34 cellular contexts compared by ENCODE assay signal in genomic region chr1:231044588-231044987, GRCh38.
"Had no signal": no experiment of that assay in that cellular context is flagged by ENCODE, and none has a peak within 500 bp of the region (broad histone marks: within the 10 kb centered on the region; RNA-seq: fewer than 3 reads in every experiment).

No MANE protein-coding gene starts in this region.

- H3K4me3 Mint-ChIP-seq: activated CD4-positive, alpha-beta memory T cell treated with anti-CD3 and anti-CD28 coated beads, Interleukin-2, amount 10 ng/mL, durations not matched to agents 7 days and 5 days; activated CD4-positive, alpha-beta T cell treated with anti-CD3 and anti-CD28 coated beads for 36 hours; activated CD4-positive, alpha-beta T cell treated with anti-CD3 and anti-CD28 coated beads, Interleukin-2, amount 10 ng/mL, durations not matched to agents 7 days and 5 days; activated CD8-positive, alpha-beta memory T cell treated with anti-CD3 and anti-CD28 coated beads, Interleukin-2, amount 10 ng/mL, durations not matched to agents 7 days and 5 days; activated CD8-positive, alpha-beta T cell treated with anti-CD3 and anti-CD28 coated beads, Interleukin-2, amount 10 ng/mL, durations not matched to agents 7 days and 5 days; activated naive CD4-positive, alpha-beta T cell treated with anti-CD3 and anti-CD28 coated beads, Interleukin-2, amount 10 ng/mL, durations not matched to agents 7 days and 5 days; activated naive CD4-positive, alpha-beta T cell treated with anti-CD3 and anti-CD28 coated beads, Interleukin-2, amount 50 U/mL, for 24 hours; activated naive CD8-positive, alpha-beta T cell; activated naive CD8-positive, alpha-beta T cell treated with anti-CD3 and anti-CD28 coated beads, Interleukin-2, amount 10 ng/mL, durations not matched to agents 7 days and 5 days; activated naive CD8-positive, alpha-beta T cell treated with anti-CD3 and anti-CD28 coated beads, Interleukin-2, amount 50 U/mL, for 24 hours; activated T-cell treated with anti-CD3 and anti-CD28 coated beads, Interleukin-2, amount 50 U/mL, for 24 hours; brain; central memory CD8-positive, alpha-beta T cell; T-helper 2 cell treated with Interferon-gamma antibody and Interleukin-4, amounts not matched to agents 5 μg/mL and 100 μg/mL, for 36 hours; WTC11 had no signal

- H3K36me3 Mint-ChIP-seq: activated CD8-positive, alpha-beta memory T cell treated with anti-CD3 and anti-CD28 coated beads, Interleukin-2, amount 10 ng/mL, durations not matched to agents 7 days and 5 days; activated naive CD4-positive, alpha-beta T cell treated with anti-CD3 and anti-CD28 coated beads, Interleukin-2, amount 10 ng/mL, durations not matched to agents 7 days and 5 days; activated naive CD4-positive, alpha-beta T cell treated with anti-CD3 and anti-CD28 coated beads, Interleukin-2, amount 50 U/mL, for 24 hours; activated naive CD8-positive, alpha-beta T cell; activated naive CD8-positive, alpha-beta T cell treated with anti-CD3 and anti-CD28 coated beads, Interleukin-2, amount 10 ng/mL, durations not matched to agents 7 days and 5 days; brain; WTC11 had no signal

- H3K9me3 Mint-ChIP-seq: activated CD4-positive, alpha-beta memory T cell treated with anti-CD3 and anti-CD28 coated beads, Interleukin-2, amount 10 ng/mL, durations not matched to agents 7 days and 5 days; activated naive CD4-positive, alpha-beta T cell treated with anti-CD3 and anti-CD28 coated beads, Interleukin-2, amount 50 U/mL, for 24 hours; activated naive CD8-positive, alpha-beta T cell treated with anti-CD3 and anti-CD28 coated beads, Interleukin-2, amount 10 ng/mL, durations not matched to agents 7 days and 5 days; activated naive CD8-positive, alpha-beta T cell treated with anti-CD3 and anti-CD28 coated beads, Interleukin-2, amount 50 U/mL, for 24 hours; central memory CD8-positive, alpha-beta T cell had no signal

- H3K27ac Mint-ChIP-seq: activated CD4-positive, alpha-beta memory T cell treated with anti-CD3 and anti-CD28 coated beads, Interleukin-2, amount 10 ng/mL, durations not matched to agents 7 days and 5 days; activated CD4-positive, alpha-beta T cell treated with anti-CD3 and anti-CD28 coated beads for 36 hours; activated CD4-positive, alpha-beta T cell treated with anti-CD3 and anti-CD28 coated beads, Interleukin-2, amount 10 ng/mL, durations not matched to agents 7 days and 5 days; activated CD8-positive, alpha-beta memory T cell treated with anti-CD3 and anti-CD28 coated beads, Interleukin-2, amount 10 ng/mL, durations not matched to agents 7 days and 5 days; activated CD8-positive, alpha-beta T cell treated with anti-CD3 and anti-CD28 coated beads, Interleukin-2, amount 10 ng/mL, durations not matched to agents 7 days and 5 days; activated naive CD4-positive, alpha-beta T cell treated with anti-CD3 and anti-CD28 coated beads, Interleukin-2, amount 10 ng/mL, durations not matched to agents 7 days and 5 days; activated naive CD8-positive, alpha-beta T cell; activated naive CD8-positive, alpha-beta T cell treated with anti-CD3 and anti-CD28 coated beads, Interleukin-2, amount 10 ng/mL, durations not matched to agents 7 days and 5 days; activated naive CD8-positive, alpha-beta T cell treated with anti-CD3 and anti-CD28 coated beads, Interleukin-2, amount 50 U/mL, for 24 hours; activated T-cell treated with anti-CD3 and anti-CD28 coated beads, Interleukin-2, amount 50 U/mL, for 24 hours; activated T-helper 2 cell treated with anti-CD3 and anti-CD28 coated beads, Interferon-gamma antibody, Interleukin-2, Interleukin-4, amounts not matched to agents 10 μg/mL and 5 μg/mL and 100 μg/mL, durations not matched to agents 14 hours and 24 hours and 36 hours; brain; T-helper 2 cell treated with Interferon-gamma antibody and Interleukin-4, amounts not matched to agents 5 μg/mL and 100 μg/mL, for 36 hours; WTC11 had no signal

- H3K36me3 ChIP-seq: ascending aorta, cardiac muscle cell had no signal

- H3K27me3 ChIP-seq: ascending aorta had no signal

- H3K4me3 ChIP-seq: ascending aorta, cardiac muscle cell had no signal

- ATAC-seq: activated CD8-positive, alpha-beta memory T cell treated with anti-CD3 and anti-CD28 coated beads, Interleukin-2, amount 10 ng/mL, durations not matched to agents 7 days and 5 days; activated CD8-positive, alpha-beta T cell treated with anti-CD3 and anti-CD28 coated beads, Interleukin-2, amount 10 ng/mL, durations not matched to agents 7 days and 5 days; activated naive CD8-positive, alpha-beta T cell treated with anti-CD3 and anti-CD28 coated beads, Interleukin-2, amount 50 U/mL, for 24 hours; WTC11 had no signal

- H3K9me3 ChIP-seq: ascending aorta had no signal

- H3K27ac ChIP-seq: ascending aorta, cardiac muscle cell, WERI-Rb-1 had no signal

- DNase-seq: activated CD4-positive, alpha-beta memory T cell treated with anti-CD3 and anti-CD28 coated beads, Interleukin-2, amount 10 ng/mL, durations not matched to agents 7 days and 5 days; activated CD4-positive, alpha-beta T cell treated with anti-CD3 and anti-CD28 coated beads for 1 hour; activated CD4-positive, alpha-beta T cell treated with anti-CD3 and anti-CD28 coated beads for 36 hours; activated CD4-positive, alpha-beta T cell treated with anti-CD3 and anti-CD28 coated beads for 48 hours; activated CD4-positive, alpha-beta T cell treated with anti-CD3 and anti-CD28 coated beads, Interleukin-2, amount 10 ng/mL, durations not matched to agents 7 days and 5 days; activated CD4-positive, alpha-beta T cell treated with anti-CD3 and anti-CD28 coated beads, Interleukin-2, amount 50 U/mL, for 48 hours; activated CD4-positive, CD25-positive, alpha-beta regulatory T cell; activated CD8-positive, alpha-beta memory T cell treated with anti-CD3 and anti-CD28 coated beads for 24 hours; activated CD8-positive, alpha-beta memory T cell treated with anti-CD3 and anti-CD28 coated beads, Interleukin-2, amount 10 ng/mL, durations not matched to agents 7 days and 5 days; activated CD8-positive, alpha-beta memory T cell treated with anti-CD3 and anti-CD28 coated beads, Interleukin-2, amount 50 U/mL, for 48 hours; activated CD8-positive, alpha-beta T cell treated with anti-CD3 and anti-CD28 coated beads, Interleukin-2, amount 10 ng/mL, durations not matched to agents 7 days and 5 days; activated effector memory CD4-positive, alpha-beta T cell treated with Interleukin-2 at 50 U/mL for 16 hours; activated gamma-delta T cell; activated naive CD4-positive, alpha-beta T cell treated with anti-CD3 and anti-CD28 coated beads, Interleukin-2, amount 10 ng/mL, durations not matched to agents 7 days and 5 days; activated naive CD4-positive, alpha-beta T cell treated with Interleukin-2 at 50 U/mL for 16 hours; activated naive CD8-positive, alpha-beta T cell treated with anti-CD3 and anti-CD28 coated beads, Interleukin-2, amount 10 ng/mL, durations not matched to agents 7 days and 5 days; activated naive CD8-positive, alpha-beta T cell treated with anti-CD3 and anti-CD28 coated beads, Interleukin-2, amount 50 U/mL, for 24 hours; activated T-cell treated with anti-CD3 and anti-CD28 coated beads, Interleukin-2, amount 50 U/mL, for 24 hours; activated T-cell treated with anti-CD3 and anti-CD28 coated beads, Interleukin-2, amount 50 U/mL, for 48 hours; amygdala; anterior cingulate cortex; caudate nucleus; cerebellar nuclear complex; T-helper 9 cell; WERI-Rb-1 had no signal
